In genomic region chr1:220283616-220284015, GRCh38 we compare ENCODE assay signal across 19 cellular contexts.
"Had no signal": no experiment of that assay in that cellular context is flagged by ENCODE, and none has a peak within 500 bp of the region (broad histone marks: within the 10 kb centered on the region; RNA-seq: fewer than 3 reads in every experiment).

No MANE protein-coding gene starts in this region.

- ATAC-seq: Panc1, PC-3 had no signal

- DNase-seq: Karpas-422; KG1; MG63; NCI-H1092; NCI-H1105 treated with DMSO at 0.1 percent for 48 hours; NCI-H1417 treated with DMSO at 0.1 percent for 48 hours; NCI-H146; NCI-H1694 treated with DMSO at 0.1 percent for 48 hours; NCI-H1930; NCI-H2081; NCI-H2107; NCI-H2227 treated with DMSO at 0.1 percent for 48 hours; NCI-H524; NCI-H526 treated with DMSO at 0.1 percent for 48 hours; NCI-H748 treated with DMSO at 0.1 percent for 48 hours; NK-92 treated with Interleukin-12 subunit alpha and Interleukin-12 subunit beta, amount 100 ng/mL, for 24 hours; PC-3; SHP77 had no signal
